In genomic region chr13:53612200-53612599, GRCh38 we compare ENCODE assay signal across 25 cellular contexts.
"Had no signal": no experiment of that assay in that cellular context is flagged by ENCODE, and none has a peak within 500 bp of the region (broad histone marks: within the 10 kb centered on the region; RNA-seq: fewer than 3 reads in every experiment).

No MANE protein-coding gene starts in this region.

- H3K27me3 Mint-ChIP-seq: naive B cell; stimulated activated naive B cell treated with anti-CD40 and anti-IgM and Interleukin-4, amounts not matched to agents 10 μg/mL and 1 μg/mL and 100 μg/mL, for 72 hours had no signal

- H3K27me3 ChIP-seq: gastroesophageal sphincter, stomach, thyroid gland, upper lobe of left lung, vagina had no signal

- H3K4me3 Mint-ChIP-seq: mesothelial cell of epicardium; naive B cell; stimulated activated naive B cell treated with anti-CD40 and anti-IgM and Interleukin-4, amounts not matched to agents 10 μg/mL and 1 μg/mL and 100 μg/mL, for 72 hours had no signal

- H3K27ac Mint-ChIP-seq: mesothelial cell of epicardium; naive B cell; stimulated activated naive B cell treated with anti-CD40 and anti-IgM and Interleukin-4, amounts not matched to agents 10 μg/mL and 1 μg/mL and 100 μg/mL, for 72 hours had no signal

- FAIRE-seq: endothelial cell of umbilical vein had no signal

- H3K9me3 Mint-ChIP-seq: mesothelial cell of epicardium had no signal

- H3K36me3 ChIP-seq: gastroesophageal sphincter, stomach, thyroid gland, upper lobe of left lung, vagina, WERI-Rb-1 had no signal

- H3K4me1 Mint-ChIP-seq: mesothelial cell of epicardium; naive B cell; stimulated activated naive B cell treated with anti-CD40 and anti-IgM and Interleukin-4, amounts not matched to agents 10 μg/mL and 1 μg/mL and 100 μg/mL, for 72 hours had no signal

- H3K27ac ChIP-seq: gastroesophageal sphincter, stomach, thyroid gland, upper lobe of left lung, vagina, WERI-Rb-1 had no signal

- H3K4me3 ChIP-seq: gastroesophageal sphincter, stomach, thyroid gland, upper lobe of left lung, vagina had no signal

- DNase-seq: activated CD4-positive, alpha-beta T cell treated with anti-CD3 and anti-CD28 coated beads for 48 hours; activated CD4-positive, alpha-beta T cell treated with anti-CD3 and anti-CD28 coated beads, Interleukin-2, amount 50 U/mL, for 48 hours; activated CD8-positive, alpha-beta memory T cell treated with anti-CD3 and anti-CD28 coated beads for 24 hours; activated effector memory CD4-positive, alpha-beta T cell treated with anti-CD3 and anti-CD28 coated beads, Interleukin-2, amount 50 U/mL, for 16 hours; activated naive CD4-positive, alpha-beta T cell treated with anti-CD3 and anti-CD28 coated beads, Interleukin-2, amount 50 U/mL, for 16 hours; amygdala; caudate nucleus; cortex of kidney; head of caudate nucleus; hippocampal formation; naive B cell; right cardiac atrium; stimulated activated CD4-positive, alpha-beta T cell treated with anti-CD3 and anti-CD28 coated beads, Interleukin-15, amount 100 ng/mL, for 24 hours; stimulated activated CD4-positive, alpha-beta T cell treated with anti-CD3 and anti-CD28 coated beads, Interleukin-2, amount 100 ng/mL, for 24 hours; stimulated activated naive B cell treated with anti-CD40 and anti-IgM and Interleukin-4, amounts not matched to agents 10 μg/mL and 1 μg/mL and 100 μg/mL, for 72 hours; stomach; T1000; thyroid gland; upper lobe of left lung; WERI-Rb-1 had no signal

- H3K4me1 ChIP-seq: gastroesophageal sphincter, stomach, thyroid gland, upper lobe of left lung, vagina had no signal

- ATAC-seq: activated CD4-positive, CD25-positive, alpha-beta regulatory T cell treated with anti-CD3 and anti-CD28 coated beads, Interleukin-2, amount 50 U/mL, for 24 hours; gastroesophageal sphincter; right cardiac atrium; stimulated activated naive B cell treated with anti-CD40 and anti-IgM and Interleukin-4, amounts not matched to agents 10 μg/mL and 1 μg/mL and 100 μg/mL, for 72 hours had no signal

- H3K36me3 Mint-ChIP-seq: mesothelial cell of epicardium; naive B cell; stimulated activated naive B cell treated with anti-CD40 and anti-IgM and Interleukin-4, amounts not matched to agents 10 μg/mL and 1 μg/mL and 100 μg/mL, for 72 hours had no signal

- H3K9me3 ChIP-seq: gastroesophageal sphincter, stomach, thyroid gland, upper lobe of left lung, vagina had no signal
